In the genomic region with DNA sequence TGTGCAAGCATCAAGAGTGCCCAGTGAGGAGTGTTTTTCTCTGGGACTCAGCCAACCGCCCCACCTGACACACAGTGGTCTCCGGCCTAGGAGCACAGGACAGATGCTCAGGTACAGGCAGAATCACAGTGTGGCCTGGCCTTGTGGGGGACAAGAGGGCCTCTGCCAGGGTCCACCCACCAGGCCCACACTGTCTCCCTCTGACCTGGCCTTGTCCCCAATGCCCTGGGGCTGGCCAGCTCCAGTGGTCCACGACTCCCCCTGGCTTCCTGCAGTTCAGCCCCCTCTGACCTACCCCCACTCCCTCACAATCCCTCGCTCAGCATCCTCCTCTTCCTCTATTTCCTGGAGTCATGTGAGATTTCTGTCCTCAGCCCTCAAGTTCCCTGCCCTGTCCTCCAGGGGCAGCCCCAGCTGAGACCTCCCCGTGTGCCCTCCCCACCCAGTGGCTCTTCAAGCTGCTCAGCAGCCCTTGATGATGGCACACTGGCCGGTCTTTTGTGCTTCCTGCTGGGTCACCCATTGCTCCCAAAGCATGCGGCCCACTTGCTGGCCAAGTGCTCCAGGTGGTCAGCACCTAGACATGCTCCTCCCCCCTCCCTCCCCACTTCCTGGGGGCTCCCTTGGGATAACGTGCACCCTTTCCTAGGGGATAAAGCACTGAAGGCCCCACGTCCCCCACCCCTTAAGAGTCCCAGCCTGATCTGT, we compare ENCODE assay signal across 25 cellular contexts. TPM values are rescaled to one million over a fixed set of nuclear protein-coding genes. Genes with fewer than 3 reads are reported as not detected.
DNase-seq lines count a peak whose midpoint lies in the region; ATAC-seq, FAIRE-seq and TF ChIP-seq lines count a peak whose summit lies in the region.
"Had no signal": no experiment of that assay in that cellular context is flagged by ENCODE, and none has a peak within 500 bp of the region (broad histone marks: within the 10 kb centered on the region; RNA-seq: fewer than 3 reads in every experiment).

No MANE protein-coding gene starts in this region.

- 73% methylated on average over 9 of the region's 9 CpGs for WGBS in K562 (ENCODE audit: insufficient coverage, low coverage, missing lambda C conversion rate)

- CTCF ChIA-PET in K562 (lab: Yijun Ruan, JAX; ENCODE audit: low intra/inter-chr PET ratio) = no interaction called here

- no peak for TF ChIP-seq RAD21 in K562 (CRISPR knock-in tag; conservative IDR thresholded peaks at IDR 0.05 in 1 of 2, IDR thresholded peaks at IDR 0.05 in 1 of 2)

- no peak for TF ChIP-seq CTCF in K562 (IDR thresholded peaks at IDR 0.05 in 2 of 3, conservative IDR thresholded peaks at IDR 0.05 in 1 of 3; ENCODE audit: insufficient read depth in 2 of 3, low read depth in 1 of 3, low read length in 3 of 3)
- no peak for TF ChIP-seq CTCF in nephron progenitor cell (IDR thresholded peaks at IDR 0.05)

- H3K4me2 ChIP-seq in K562 (ENCODE audit: insufficient read depth, low read length) = no peak overlapping the region
- H3K4me2 ChIP-seq: A549, GM23338, SK-N-SH had no signal

- no peaks in the 10 kb centered on the region for H3K9me3 ChIP-seq in K562 (replicated peaks; ENCODE audit: control insufficient read depth, insufficient read depth, low read depth, low read length)
- H3K9me3 ChIP-seq: A549, SK-N-SH had no signal

- no peaks in the 10 kb centered on the region for H3K79me2 ChIP-seq in K562 (ENCODE audit: control insufficient read depth, insufficient read depth, low read length)

- H3K9me1 ChIP-seq in K562 (ENCODE audit: control insufficient read depth, insufficient read depth, low read length) = peaks cover 14% of the 10 kb centered on the region

- H3K9me3 Mint-ChIP-seq in nephron progenitor cell = no peaks in the 10 kb centered on the region
- H3K9me3 Mint-ChIP-seq: GM23338, IgD-negative memory B cell had no signal

- TF ChIP-seq EP300 in K562 (IDR thresholded peaks at IDR 0.05; ENCODE audit: low read length) = no peak

- no peaks in the 10 kb centered on the region for H3K4me1 Mint-ChIP-seq in nephron progenitor cell

- H3K27me3 Mint-ChIP-seq in nephron progenitor cell (ENCODE audit: low read depth, poor library complexity) = peaks cover 12% of the 10 kb centered on the region
- H3K27me3 Mint-ChIP-seq: CD4-positive, alpha-beta memory T cell; IgD-negative memory B cell had no signal

- H3K4me3 ChIP-seq in K562 = no peak overlapping the region
- H3K4me3 ChIP-seq: A549, GM23338 had no signal

- no peak overlapping the region for H2AFZ ChIP-seq in K562 (ENCODE audit: low read depth, low read length)
- H2AFZ ChIP-seq: GM23338 had no signal

- no peak overlapping the region for H3K27ac ChIP-seq in K562 (ENCODE audit: extremely low read depth, low read depth, low read length)
- H3K27ac ChIP-seq: A549 had no signal

- no peak; the same call in 2 of the 3 replicates for ATAC-seq in K562
- ATAC-seq: A549, GM23338, HCT116 had no signal

- in situ Hi-C loops in K562 (cut with MboI) = no loop called here

- BruUV-seq in K562 (replicated peaks; lab: Mats Ljungman, UMichigan) = no TSS peak

- POLR2A ChIA-PET in K562 (lab: Yijun Ruan, JAX) = interaction anchor here (1.2 to 4.4 kb wide), 7 partner anchors 8 to 40 kb away, joined by 3 to 38 read pairs (median 18); a partner anchor contains a TSS

- peak overlapping the region in 1 of 2 experiments; percentile 22; a peak in 1 of 4 replicates for H3K9ac ChIP-seq in K562 (ENCODE audit: insufficient read depth in 1 of 2, low read depth in 2 of 2, low read length in 2 of 2)
- H3K9ac ChIP-seq: SK-N-SH had no signal

- H3K27me3 ChIP-seq in K562 (ENCODE audit: control insufficient read depth in 2 of 2, insufficient read depth in 2 of 2, low read length in 2 of 2) = no peaks in the 10 kb centered on the region

- peak overlapping the region; percentile 32 for H3K27ac Mint-ChIP-seq in nephron progenitor cell
- H3K27ac Mint-ChIP-seq: CD4-positive, alpha-beta memory T cell; GM23338 had no signal

- peaks cover 24% of the 10 kb centered on the region for H3K36me3 Mint-ChIP-seq in nephron progenitor cell (ENCODE audit: low read depth)

- TF ChIP-seq POLR2A in GM12892 (IDR thresholded peaks at IDR 0.05; ENCODE audit: low read depth, low read length) (peak; percentile 33; the same call in 1 of the 2 replicates), K562 (conservative IDR thresholded peaks at IDR 0.05) (peak; percentile 69)

- FAIRE-seq in GM12892 (lab: Jason Lieb, UNC) = no peak
- no peak for FAIRE-seq in K562 (lab: Jason Lieb, UNC)
- FAIRE-seq: A549 had no signal

- H3K36me3 ChIP-seq in K562 (ENCODE audit: control insufficient read depth, insufficient read depth, low read length) = peaks cover 62% of the 10 kb centered on the region

- peaks cover 17% of the 10 kb centered on the region; the same call in 1 of the 2 replicates for H4K20me1 ChIP-seq in K562 (replicated peaks; ENCODE audit: control insufficient read depth, insufficient read depth, low read length)

- H3K4me1 ChIP-seq in K562 (replicated peaks in 1 of 2; ENCODE audit: control insufficient read depth in 2 of 2, insufficient read depth in 2 of 2, low read length in 2 of 2) = peaks cover 0 to 37% of the 10 kb centered on the region in 2 experiments; a peak in 1 of 5 replicates
- H3K4me1 ChIP-seq: A549 had no signal

- DNase-seq in GM12892 (ENCODE audit: insufficient read length) (no peak), K562 (ENCODE audit: extremely low read depth in 1 of 4, low spot score in 3 of 4) (no peak), nephron progenitor cell (no peak), NCI-H2081 treated with DMSO at 0.1 percent for 48 hours (lab: John Stamatoyannopoulos, UW) (no peak), GOT3 (lab: John Stamatoyannopoulos, UW) (no peak), 8988T (no peak)
- DNase-seq: C1 segment of cervical spinal cord; CD4-positive, alpha-beta memory T cell; COR-L47; DMS53; NCI-H1048; NCI-H1417; NCI-H1694; NCI-H2029 treated with DMSO at 0.1 percent for 48 hours; NCI-H2227 treated with DMSO at 0.1 percent for 48 hours; NCI-H526 treated with DMSO at 0.1 percent for 48 hours; SK-N-SH; SW 1271 had no signal

- H3K4me3 Mint-ChIP-seq in nephron progenitor cell = no peak overlapping the region
- H3K4me3 Mint-ChIP-seq: CD4-positive, alpha-beta memory T cell; GM23338; IgD-negative memory B cell had no signal

- intact Hi-C loops in K562 (cut with micrococcal nuclease) = loop anchor here (10.0 kb wide), 1 partner anchor 58 kb away; no protein-coding TSS in a partner anchor

RNA-seq across cellular contexts. Expression of a gene that starts 1.7 kb away (rescaled TPM):
- polyA plus RNA-seq in GM12892 (2012; ENCODE audit: missing spikeins) = not detected
- total RNA-seq in K562 (2011; cell fraction: chromatin; rRNA removed; ENCODE audit: low replicate concordance) = 0.21 TPM in 1 of 2 replicates, not detected in the other
- not detected in 2 replicates for total RNA-seq in K562 (2011; cell fraction: nucleolus; rRNA removed)
- total RNA-seq in K562 (2011; cell fraction: nucleoplasm; rRNA removed) = 0.22 TPM in 1 of 2 replicates, not detected in the other
- total RNA-seq in K562 (2014; rRNA removed) (not detected in 2 replicates), K562 (2014; rRNA removed; fragmentation: Illumina TruSeq; extraction: Trizol) (not detected in 2 replicates), K562 (2015; rRNA removed; fragmentation: Illumina TruSeq; extraction: Trizol) (not detected in 2 replicates), K562 (2021) (not detected in 2 replicates)
- polyA plus RNA-seq in K562 (2011; rRNA removed) (not detected in 2 replicates), K562 (2014; fragmentation: Illumina TruSeq; extraction: Trizol) (not detected in 2 replicates), K562 (2014; fragmentation: Nextera tagmentation; extraction: Ambion mirVana) (not detected), K562 (2014; rRNA removed) (0.04 TPM in 1 of 2 replicates, not detected in the other)
- 0.04 TPM in 1 of 2 replicates, not detected in the other for polyA plus RNA-seq in K562 (2011; cell fraction: cytosol; rRNA removed)
- 0.10 TPM in 1 of 2 replicates, not detected in the other for polyA plus RNA-seq in K562 (2011; cell fraction: nucleus; rRNA removed)
- polyA plus RNA-seq in K562 (2012) = not detected in 2 replicates
- not detected in 2 replicates for polyA minus RNA-seq in K562 (2011; rRNA and poly(A)+ RNA removed)
- polyA minus RNA-seq in K562 (2011; cell fraction: cytosol; rRNA and poly(A)+ RNA removed) = not detected in 2 replicates
- polyA minus RNA-seq in K562 (2011; cell fraction: nucleus; rRNA and poly(A)+ RNA removed) = not detected in 2 replicates
- total RNA-seq: CD4-positive, alpha-beta memory T cell; Daoy; G401; GM23338; NCI-H460 had no signal
- polyA plus RNA-seq: A549; CD4-positive, alpha-beta memory T cell; GM23338; IgD-negative memory B cell; SK-N-SH had no signal

RNA-seq across cellular contexts. Expression of a gene that starts 10.6 kb away (rescaled TPM):
- 6.5 TPM for polyA plus RNA-seq in GM12892 (2012; ENCODE audit: missing spikeins)
- total RNA-seq in K562 (2011; cell fraction: chromatin; rRNA removed; ENCODE audit: low replicate concordance) = 104 and 237 TPM in 2 replicates
- total RNA-seq in K562 (2011; cell fraction: nucleolus; rRNA removed) = 233 and 250 TPM in 2 replicates
- total RNA-seq in K562 (2011; cell fraction: nucleoplasm; rRNA removed) = 163 and 192 TPM in 2 replicates
- total RNA-seq in K562 (2014; rRNA removed) = 62.9 and 79.7 TPM in 2 replicates
- total RNA-seq in K562 (2014; rRNA removed; fragmentation: Illumina TruSeq; extraction: Trizol) = 25.0 and 31.7 TPM in 2 replicates
- total RNA-seq in K562 (2015; rRNA removed; fragmentation: Illumina TruSeq; extraction: Trizol) = 52.2 and 56.7 TPM in 2 replicates
- total RNA-seq in K562 (2021) = 101 and 103 TPM in 2 replicates
- polyA plus RNA-seq in K562 (2011; rRNA removed) = 45.6 and 65.3 TPM in 2 replicates
- polyA plus RNA-seq in K562 (2011; cell fraction: cytosol; rRNA removed) = 87.9 and 92.8 TPM in 2 replicates
- 96.5 and 99.6 TPM in 2 replicates for polyA plus RNA-seq in K562 (2011; cell fraction: nucleus; rRNA removed)
- polyA plus RNA-seq in K562 (2012) = 68.2 and 87.4 TPM in 2 replicates
- 56.7 and 59.7 TPM in 2 replicates for polyA plus RNA-seq in K562 (2014; fragmentation: Illumina TruSeq; extraction: Trizol)
- polyA plus RNA-seq in K562 (2014; fragmentation: Nextera tagmentation; extraction: Ambion mirVana) = under 1 TPM; 0.69 to 0.70 TPM
- 54.1 and 56.4 TPM in 2 replicates for polyA plus RNA-seq in K562 (2014; rRNA removed)
- polyA minus RNA-seq in K562 (2011; rRNA and poly(A)+ RNA removed) = 59.4 and 60.5 TPM in 2 replicates
- polyA minus RNA-seq in K562 (2011; cell fraction: cytosol; rRNA and poly(A)+ RNA removed) = 76.8 and 101 TPM in 2 replicates
- polyA minus RNA-seq in K562 (2011; cell fraction: nucleus; rRNA and poly(A)+ RNA removed) = 59.6 and 106 TPM in 2 replicates

RNA-seq across cellular contexts. Expression of a gene that starts 11.6 kb away (rescaled TPM):
- 5.7 TPM for polyA plus RNA-seq in GM12892 (2012; ENCODE audit: missing spikeins)
- total RNA-seq in K562 (2011; cell fraction: chromatin; rRNA removed; ENCODE audit: low replicate concordance) = 22.9 and 43.9 TPM in 2 replicates
- total RNA-seq in K562 (2011; cell fraction: nucleolus; rRNA removed) = 30.7 and 33.7 TPM in 2 replicates
- 20.2 and 27.2 TPM in 2 replicates for total RNA-seq in K562 (2011; cell fraction: nucleoplasm; rRNA removed)
- total RNA-seq in K562 (2014; rRNA removed) (42.5 and 47.4 TPM in 2 replicates), K562 (2014; rRNA removed; fragmentation: Illumina TruSeq; extraction: Trizol) (9.4 and 10.7 TPM in 2 replicates), K562 (2015; rRNA removed; fragmentation: Illumina TruSeq; extraction: Trizol) (28.3 and 30.9 TPM in 2 replicates), K562 (2021) (51.3 and 52.8 TPM in 2 replicates)
- polyA plus RNA-seq in K562 (2011; rRNA removed) (26.8 and 44.0 TPM in 2 replicates), K562 (2014; fragmentation: Illumina TruSeq; extraction: Trizol) (23.6 and 41.0 TPM in 2 replicates), K562 (2014; fragmentation: Nextera tagmentation; extraction: Ambion mirVana) (1 to 10 TPM in 1 of 2 experiments, under 1 TPM in 1; 0.70 to 1.9 TPM), K562 (2014; rRNA removed) (47.1 and 58.1 TPM in 2 replicates)
- 44.3 and 59.3 TPM in 2 replicates for polyA plus RNA-seq in K562 (2011; cell fraction: cytosol; rRNA removed)
- 50.0 and 63.7 TPM in 2 replicates for polyA plus RNA-seq in K562 (2011; cell fraction: nucleus; rRNA removed)
- polyA plus RNA-seq in K562 (2012) = 34.4 and 35.2 TPM in 2 replicates
- polyA minus RNA-seq in K562 (2011; rRNA and poly(A)+ RNA removed) = 11.3 and 13.6 TPM in 2 replicates
- 16.3 and 30.8 TPM in 2 replicates for polyA minus RNA-seq in K562 (2011; cell fraction: cytosol; rRNA and poly(A)+ RNA removed)
- polyA minus RNA-seq in K562 (2011; cell fraction: nucleus; rRNA and poly(A)+ RNA removed) = 11.7 and 24.3 TPM in 2 replicates

RNA-seq across cellular contexts. Expression of a gene that starts 17.2 kb away (rescaled TPM):
- not detected for polyA plus RNA-seq in GM12892 (2012; ENCODE audit: missing spikeins)
- not detected in 2 replicates for total RNA-seq in K562 (2011; cell fraction: chromatin; rRNA removed; ENCODE audit: low replicate concordance)
- total RNA-seq in K562 (2011; cell fraction: nucleolus; rRNA removed) = not detected in 2 replicates
- not detected in 2 replicates for total RNA-seq in K562 (2011; cell fraction: nucleoplasm; rRNA removed)
- not detected in 2 replicates for total RNA-seq in K562 (2014; rRNA removed)
- total RNA-seq in K562 (2014; rRNA removed; fragmentation: Illumina TruSeq; extraction: Trizol) = not detected in 2 replicates
- not detected in 2 replicates for total RNA-seq in K562 (2015; rRNA removed; fragmentation: Illumina TruSeq; extraction: Trizol)
- not detected in 2 replicates for total RNA-seq in K562 (2021)
- polyA plus RNA-seq in K562 (2011; rRNA removed) = not detected in 2 replicates
- polyA plus RNA-seq in K562 (2011; cell fraction: cytosol; rRNA removed) = not detected in 2 replicates
- not detected in 2 replicates for polyA plus RNA-seq in K562 (2011; cell fraction: nucleus; rRNA removed)
- not detected in 2 replicates for polyA plus RNA-seq in K562 (2012)
- not detected in 2 replicates for polyA plus RNA-seq in K562 (2014; fragmentation: Illumina TruSeq; extraction: Trizol)
- polyA plus RNA-seq in K562 (2014; fragmentation: Nextera tagmentation; extraction: Ambion mirVana) = not detected
- polyA plus RNA-seq in K562 (2014; rRNA removed) = not detected in 2 replicates
- not detected in 2 replicates for polyA minus RNA-seq in K562 (2011; rRNA and poly(A)+ RNA removed)
- polyA minus RNA-seq in K562 (2011; cell fraction: cytosol; rRNA and poly(A)+ RNA removed) = not detected in 2 replicates
- not detected in 2 replicates for polyA minus RNA-seq in K562 (2011; cell fraction: nucleus; rRNA and poly(A)+ RNA removed)
- total RNA-seq: CD4-positive, alpha-beta memory T cell; Daoy; GM23338; NCI-H460 had no signal
- polyA plus RNA-seq: A549; CD4-positive, alpha-beta memory T cell; GM23338; IgD-negative memory B cell; SK-N-SH had no signal

RNA-seq across cellular contexts. Expression of a gene that starts 45.7 kb away (rescaled TPM):
- 27.7 TPM for polyA plus RNA-seq in GM12892 (2012; ENCODE audit: missing spikeins)
- 34.4 and 107 TPM in 2 replicates for total RNA-seq in K562 (2011; cell fraction: chromatin; rRNA removed; ENCODE audit: low replicate concordance)
- total RNA-seq in K562 (2011; cell fraction: nucleolus; rRNA removed) = 114 and 122 TPM in 2 replicates
- total RNA-seq in K562 (2011; cell fraction: nucleoplasm; rRNA removed) = 76.8 and 81.5 TPM in 2 replicates
- total RNA-seq in K562 (2014; rRNA removed) = 329 and 469 TPM in 2 replicates
- total RNA-seq in K562 (2014; rRNA removed; fragmentation: Illumina TruSeq; extraction: Trizol) = 54.3 and 89.6 TPM in 2 replicates
- 109 and 119 TPM in 2 replicates for total RNA-seq in K562 (2015; rRNA removed; fragmentation: Illumina TruSeq; extraction: Trizol)
- total RNA-seq in K562 (2021) = 399 and 408 TPM in 2 replicates
- 110 and 216 TPM in 2 replicates for polyA plus RNA-seq in K562 (2011; rRNA removed)
- polyA plus RNA-seq in K562 (2011; cell fraction: cytosol; rRNA removed) = 329 and 368 TPM in 2 replicates
- polyA plus RNA-seq in K562 (2011; cell fraction: nucleus; rRNA removed) = 294 and 343 TPM in 2 replicates
- polyA plus RNA-seq in K562 (2012) = 272 and 330 TPM in 2 replicates
- polyA plus RNA-seq in K562 (2014; fragmentation: Illumina TruSeq; extraction: Trizol) = 183 and 239 TPM in 2 replicates
- polyA plus RNA-seq in K562 (2014; fragmentation: Nextera tagmentation; extraction: Ambion mirVana) = 10 to 100 TPM; 11.0 to 23.7 TPM
- 248 and 262 TPM in 2 replicates for polyA plus RNA-seq in K562 (2014; rRNA removed)
- 64.7 and 77.1 TPM in 2 replicates for polyA minus RNA-seq in K562 (2011; rRNA and poly(A)+ RNA removed)
- 103 and 287 TPM in 2 replicates for polyA minus RNA-seq in K562 (2011; cell fraction: cytosol; rRNA and poly(A)+ RNA removed)
- polyA minus RNA-seq in K562 (2011; cell fraction: nucleus; rRNA and poly(A)+ RNA removed) = 46.3 and 88.1 TPM in 2 replicates
